In genomic region chr3:174346571-174346970, GRCh38 we compare ENCODE assay signal across 33 cellular contexts.
"Had no signal": no experiment of that assay in that cellular context is flagged by ENCODE, and none has a peak within 500 bp of the region (broad histone marks: within the 10 kb centered on the region; RNA-seq: fewer than 3 reads in every experiment).

No MANE protein-coding gene starts in this region.

- H3K36me3 Mint-ChIP-seq: activated CD4-positive, alpha-beta memory T cell treated with anti-CD3 and anti-CD28 coated beads for 36 hours; activated CD8-positive, alpha-beta memory T cell treated with anti-CD3 and anti-CD28 coated beads, Interleukin-2, amount 10 ng/mL, durations not matched to agents 7 days and 5 days; activated naive CD8-positive, alpha-beta T cell treated with anti-CD3 and anti-CD28 coated beads for 36 hours had no signal

- H3K4me3 ChIP-seq: Peyer's patch, SJSA1 had no signal

- H3K27me3 ChIP-seq: brain microvascular endothelial cell, Peyer's patch, SJSA1 had no signal

- H3K4me3 Mint-ChIP-seq: activated B cell treated with CpG ODN at 0.5 μM for 24 hours; activated CD4-positive, alpha-beta memory T cell treated with anti-CD3 and anti-CD28 coated beads for 36 hours; activated CD8-positive, alpha-beta memory T cell treated with anti-CD3 and anti-CD28 coated beads, Interleukin-2, amount 10 ng/mL, durations not matched to agents 7 days and 5 days; activated naive CD8-positive, alpha-beta T cell treated with anti-CD3 and anti-CD28 coated beads for 36 hours had no signal

- H3K27ac ChIP-seq: brain microvascular endothelial cell, Peyer's patch, SJSA1, VCaP had no signal

- H3K9me3 ChIP-seq: Peyer's patch, SJSA1 had no signal

- H3K4me1 ChIP-seq: Peyer's patch had no signal

- H3K4me1 Mint-ChIP-seq: activated B cell treated with CpG ODN at 0.5 μM for 24 hours; activated CD8-positive, alpha-beta memory T cell treated with anti-CD3 and anti-CD28 coated beads, Interleukin-2, amount 10 ng/mL, durations not matched to agents 7 days and 5 days; activated naive CD8-positive, alpha-beta T cell treated with anti-CD3 and anti-CD28 coated beads for 36 hours had no signal

- H3K27ac Mint-ChIP-seq: activated B cell treated with CpG ODN at 0.5 μM for 24 hours; activated CD4-positive, alpha-beta memory T cell treated with anti-CD3 and anti-CD28 coated beads for 36 hours; activated CD8-positive, alpha-beta memory T cell treated with anti-CD3 and anti-CD28 coated beads, Interleukin-2, amount 10 ng/mL, durations not matched to agents 7 days and 5 days; activated naive CD8-positive, alpha-beta T cell treated with anti-CD3 and anti-CD28 coated beads for 36 hours had no signal

- H3K36me3 ChIP-seq: brain microvascular endothelial cell, Peyer's patch, SJSA1 had no signal

- ATAC-seq: activated CD8-positive, alpha-beta memory T cell treated with anti-CD3 and anti-CD28 coated beads, Interleukin-2, amount 10 ng/mL, durations not matched to agents 7 days and 5 days; PC-3; SK-N-SH treated with all-trans-retinoic acid at 6 μM for 48 hours had no signal

- DNase-seq: activated B cell treated with CpG ODN at 0.5 μM for 24 hours; activated CD4-positive, alpha-beta memory T cell treated with anti-CD3 and anti-CD28 coated beads for 36 hours; activated CD4-positive, alpha-beta T cell treated with anti-CD3 and anti-CD28 coated beads for 4 hours; activated CD4-positive, alpha-beta T cell treated with anti-CD3 and anti-CD28 coated beads, Interleukin-2, amount 50 U/mL, for 1 hour; activated CD4-positive, CD25-positive, alpha-beta regulatory T cell treated with anti-CD3 and anti-CD28 coated beads, Interleukin-2, amount 50 U/mL, for 72 hours; activated CD8-positive, alpha-beta memory T cell treated with anti-CD3 and anti-CD28 coated beads for 24 hours; activated CD8-positive, alpha-beta memory T cell treated with anti-CD3 and anti-CD28 coated beads, Interleukin-2, amount 10 ng/mL, durations not matched to agents 7 days and 5 days; activated CD8-positive, alpha-beta memory T cell treated with anti-CD3 and anti-CD28 coated beads, Interleukin-2, amount 50 U/mL, for 48 hours; activated effector memory CD4-positive, alpha-beta T cell treated with Interleukin-2 at 50 U/mL for 16 hours; activated naive CD4-positive, alpha-beta T cell treated with anti-CD3 and anti-CD28 coated beads, Interleukin-2, amount 50 U/mL, for 16 hours; activated naive CD8-positive, alpha-beta T cell treated with anti-CD3 and anti-CD28 coated beads for 36 hours; activated T-cell treated with anti-CD3 and anti-CD28 coated beads, Interleukin-2, amount 50 U/mL, for 48 hours; amniotic stem cell; aorta; brain microvascular endothelial cell; Karpas-422; KBM-7; NCI-H1048; NCI-H1436 treated with DMSO at 0.1 percent for 48 hours; NCI-H1694 treated with DMSO at 0.1 percent for 48 hours; NCI-H2029; NCI-H345; NCI-H524 treated with DMSO at 0.1 percent for 48 hours; PC-3; Peyer's patch; RPMI8226; SHP77 treated with DMSO at 0.1 percent for 48 hours; T-helper 1 cell; T-helper 2 cell; T-helper 9 cell had no signal

- H3K27me3 Mint-ChIP-seq: activated B cell treated with CpG ODN at 0.5 μM for 24 hours; activated CD4-positive, alpha-beta memory T cell treated with anti-CD3 and anti-CD28 coated beads for 36 hours; activated CD8-positive, alpha-beta memory T cell treated with anti-CD3 and anti-CD28 coated beads, Interleukin-2, amount 10 ng/mL, durations not matched to agents 7 days and 5 days; activated naive CD8-positive, alpha-beta T cell treated with anti-CD3 and anti-CD28 coated beads for 36 hours had no signal
